8 cellular contexts compared by ENCODE assay signal in genomic region chr16:2009791-2010510, GRCh38. TPM values are rescaled to one million over a fixed set of nuclear protein-coding genes. Genes with fewer than 3 reads are reported as not detected.
A peak's percentile ranks its signal among the peaks of the same experiment; 100 is the strongest.
DNase-seq lines count a peak whose midpoint lies in the region; ATAC-seq, FAIRE-seq and TF ChIP-seq lines count a peak whose summit lies in the region.

Gene ZNF598 (minus strand): TSS chr16:2009821.

- H3K27me3 ChIP-seq in H1 (replicated peaks in 1 of 4; ENCODE audit: control insufficient read depth in 3 of 4, extremely low read depth in 1 of 4, insufficient read depth in 3 of 4, low read length in 3 of 4) (no peaks in the 10 kb centered on the region), mesendoderm (ENCODE audit: insufficient read depth, low read length, poor library complexity) (no peaks in the 10 kb centered on the region)

- H3K9ac ChIP-seq in H1 (replicated peaks in 1 of 4; ENCODE audit: extremely low read depth in 1 of 4, low read depth in 3 of 4, low read length in 3 of 4) (peak within 1 kb of the TSS; percentile 79 to 83 (median 80)), mesendoderm (ENCODE audit: low read length) (peak within 1 kb of the TSS; percentile 100)

- WGBS in H1 (ENCODE audit: extremely low coverage in 1 of 2, insufficient coverage in 1 of 2, insufficient read length in 1 of 2, insufficient replicate concordance in 2 of 2, low coverage in 1 of 2, low lambda C conversion rate in 2 of 2, missing lambda C conversion rate in 1 of 2), 2 experiments: 7% methylated on average over 34 of the region's 52 CpGs; no CpG with 5 or more reads in 1 of the 2 experiments
- WGBS in mesendoderm (ENCODE audit: extremely low coverage, insufficient coverage, low lambda C conversion rate): no CpG with 5 or more reads among the region's 52 CpGs

- peaks cover 3 to 26% (median 15%) of the 10 kb centered on the region in 4 experiments for H3K4me1 ChIP-seq in H1 (replicated peaks in 1 of 4; ENCODE audit: control insufficient read depth in 3 of 4, insufficient read depth in 4 of 4, low read length in 3 of 4)
- H3K4me1 ChIP-seq in mesendoderm (ENCODE audit: control insufficient read depth, low read depth, low read length): peaks cover 9% of the 10 kb centered on the region

- POLR2A ChIA-PET in H1 (lab: Charles Lee; ENCODE audit: partially characterized antibody): interaction anchor here (0.6 to 2.8 kb wide), 8 partner anchors 13 to 145 kb away, joined by 3 to 17 read pairs (median 6); partner anchors contain the start of genes RPS2, TBL3 and TRAF7

- FAIRE-seq in H1 (lab: Jason Lieb, UNC): no peak

- TF ChIP-seq CTCF in AG10803 (conservative IDR thresholded peaks at IDR 0.05; ENCODE audit: low read length) (no peak), H1 (IDR thresholded peaks at IDR 0.05; ENCODE audit: control extremely low read depth in 1 of 3, insufficient read depth in 1 of 3, low read depth in 1 of 3, low read length in 3 of 3) (no peak)

- H3K56ac ChIP-seq in H1 (replicated peaks; ENCODE audit: insufficient read length, low read depth, low read length) (peak within 1 kb of the TSS; percentile 3), mesendoderm (ENCODE audit: low read length) (peak within 1 kb of the TSS; percentile 99)

- peak in 1 of 2 experiments; percentile 80; a peak in 2 of 3 replicates for TF ChIP-seq POLR2A in H1 (IDR thresholded peaks at IDR 0.05; ENCODE audit: control extremely low read depth in 1 of 2, low read depth in 2 of 2, low read length in 2 of 2)

- H3K9me3 ChIP-seq in H1 (ENCODE audit: insufficient read depth in 2 of 2, low read depth in 1 of 2, low read length in 1 of 2): no peaks in the 10 kb centered on the region

- ATAC-seq in GM19035 (IDR thresholded peaks at IDR 0.05; ENCODE audit: unreplicated experiment) (peak; percentile 88), HG03439 (IDR thresholded peaks at IDR 0.05; ENCODE audit: unreplicated experiment) (peak; percentile 73)

- H2BK120ac ChIP-seq in H1 (replicated peaks; ENCODE audit: low read depth, low read length) (peak within 1 kb of the TSS; percentile 51), mesendoderm (ENCODE audit: low read depth, low read length) (no peak within 1 kb of the TSS)

- H4K8ac ChIP-seq in H1 (ENCODE audit: extremely low read depth, insufficient read depth, low read length) (peak within 1 kb of the TSS; percentile 84), mesendoderm (ENCODE audit: low read depth, low read length) (no peak within 1 kb of the TSS)

- peaks cover 15 to 36% of the 10 kb centered on the region in 2 experiments for H4K20me1 ChIP-seq in H1 (replicated peaks in 1 of 2; ENCODE audit: control insufficient read depth in 1 of 2, insufficient read depth in 2 of 2, low read length in 2 of 2)

- H2BK12ac ChIP-seq in H1 (ENCODE audit: low read depth, low read length): no peak within 1 kb of the TSS

- peak within 1 kb of the TSS; percentile 96 for H3K4ac ChIP-seq in H1 (replicated peaks; ENCODE audit: insufficient read length, low read depth, low read length)
- peak within 1 kb of the TSS; percentile 83 for H3K4ac ChIP-seq in mesendoderm (ENCODE audit: low read depth, low read length)

- CTCF ChIA-PET in H1 (lab: Charles Lee; ENCODE audit: partially characterized antibody): no interaction called here

- H2BK20ac ChIP-seq in H1 (ENCODE audit: low read length): no peak within 1 kb of the TSS

- H2BK5ac ChIP-seq in H1 (ENCODE audit: low read depth, low read length) (peak within 1 kb of the TSS; percentile 79), mesendoderm (ENCODE audit: low read length) (peak within 1 kb of the TSS; percentile 93)

- peak within 1 kb of the TSS; percentile 4 for H2AFZ ChIP-seq in H1 (ENCODE audit: low read length)

- H3K36me3 ChIP-seq in H1 (ENCODE audit: control insufficient read depth in 2 of 4, insufficient read depth in 4 of 4, low read length in 3 of 4) (0 out of 8 replicates have a peak, but pooled peaks cover 0 to 2% (median 0%) of the 10 kb centered on the region in 4 experiments), mesendoderm (ENCODE audit: control insufficient read depth, insufficient read depth, low read length) (no peaks in the 10 kb centered on the region)

- peak within 1 kb of the TSS; percentile 98 for H4K91ac ChIP-seq in H1 (replicated peaks; ENCODE audit: insufficient read length, low read length)

- H3K23ac ChIP-seq in H1 (ENCODE audit: insufficient read length): no peak within 1 kb of the TSS
- H3K23ac ChIP-seq in mesendoderm (ENCODE audit: low read length): peak within 1 kb of the TSS; percentile 45

- H2BK15ac ChIP-seq in H1 (ENCODE audit: low read length) (peak within 1 kb of the TSS; percentile 36; the same call in 1 of the 2 replicates), mesendoderm (replicated peaks; ENCODE audit: low read depth) (no peak within 1 kb of the TSS)

- H4K5ac ChIP-seq in H1 (ENCODE audit: insufficient read length, low read depth, low read length) (peak within 1 kb of the TSS; percentile 96), mesendoderm (ENCODE audit: low read length) (peak within 1 kb of the TSS; percentile 91)

- peak within 1 kb of the TSS; percentile 53 for H2AK5ac ChIP-seq in H1 (ENCODE audit: low read depth, low read length)
- H2AK5ac ChIP-seq in mesendoderm (ENCODE audit: low read length): peak within 1 kb of the TSS; percentile 19

- DNase-seq in AG10803 (ENCODE audit: low read depth) (peak; percentile 87), NCI-H774 (lab: John Stamatoyannopoulos, UW) (peak; percentile 68), H1 (ENCODE audit: low read depth in 1 of 2, low spot score in 2 of 2) (peak in 1 of 2 experiments; percentile 82), mesendoderm (peak; percentile 93)
- DNase-seq in activated CD8-positive, alpha-beta memory T cell treated with anti-CD3 and anti-CD28 coated beads for 24 hours: peak; percentile 92
- peak; percentile 60 for DNase-seq in stimulated activated CD8-positive, alpha-beta memory T cell treated with anti-CD3 and anti-CD28 coated beads, Interleukin-12 subunit alpha, Interleukin-12 subunit beta, amount 100 ng/mL, for 24 hours (ENCODE audit: extremely low read depth)

- H3K27ac ChIP-seq in H1 (ENCODE audit: low read depth, low read length) (peak within 1 kb of the TSS; percentile 61), mesendoderm (ENCODE audit: low read depth, low read length) (peak within 1 kb of the TSS; percentile 20)

- no peak for TF ChIP-seq EP300 in H1 (IDR thresholded peaks at IDR 0.05; ENCODE audit: borderline replicate concordance in 1 of 2, low read depth in 2 of 2, low read length in 2 of 2)

- H3K18ac ChIP-seq in H1 (ENCODE audit: extremely low read depth, low read length) (peak within 1 kb of the TSS; percentile 98), mesendoderm (ENCODE audit: low read length) (peak within 1 kb of the TSS; percentile 64)

- H3K4me3 ChIP-seq in AG10803 (ENCODE audit: low read length) (peak within 1 kb of the TSS; percentile 86), H1 (ENCODE audit: extremely low read depth in 1 of 4, insufficient read depth in 2 of 4, low read depth in 3 of 4, low read length in 4 of 4) (peak within 1 kb of the TSS; percentile 66 to 95 (median 83)), mesendoderm (ENCODE audit: low read length) (peak within 1 kb of the TSS; percentile 97)

- TF ChIP-seq RAD21 in H1 (IDR thresholded peaks at IDR 0.05 in 1 of 2, conservative IDR thresholded peaks at IDR 0.05 in 1 of 2; ENCODE audit: low read depth in 2 of 2, low read length in 2 of 2): no peak

- peaks cover 9% of the 10 kb centered on the region; the same call in 1 of the 2 replicates for H3K79me1 ChIP-seq in H1 (ENCODE audit: low read depth, low read length)
- peaks cover 28% of the 10 kb centered on the region for H3K79me1 ChIP-seq in mesendoderm (ENCODE audit: low read length)

- peaks cover 22 to 43% of the 10 kb centered on the region in 2 experiments; a peak in 3 of 4 replicates for H3K79me2 ChIP-seq in H1 (ENCODE audit: control insufficient read depth in 1 of 2, insufficient read depth in 2 of 2, low read length in 2 of 2)
- H3K79me2 ChIP-seq in mesendoderm (ENCODE audit: control insufficient read depth, insufficient read depth, low read length): peaks cover 39% of the 10 kb centered on the region

- H3K23me2 ChIP-seq in H1 (ENCODE audit: low read depth, low read length): peaks cover 12% of the 10 kb centered on the region; the same call in 1 of the 2 replicates

- H3K4me2 ChIP-seq in H1 (ENCODE audit: insufficient read depth in 1 of 2, low read depth in 2 of 2, low read length in 2 of 2): peak within 1 kb of the TSS; percentile 89 to 92
- H3K4me2 ChIP-seq in mesendoderm (ENCODE audit: low read length): peak within 1 kb of the TSS; percentile 87

- H3K14ac ChIP-seq in H1 (ENCODE audit: insufficient read length): peak within 1 kb of the TSS; percentile 67

TF ChIP-seq in H1, 55 proteins besides CTCF, POLR2A, EP300 and RAD21 (continues in another document):
- TF ChIP-seq MAX (IDR thresholded peaks at IDR 0.05) (peak; percentile 75), CEBPB (IDR thresholded peaks at IDR 0.05; ENCODE audit: low read depth, low read length) (no peak), TAF1 (IDR thresholded peaks at IDR 0.05; ENCODE audit: low read depth, low read length) (peak; percentile 74), GABPA (IDR thresholded peaks at IDR 0.05; ENCODE audit: borderline replicate concordance, insufficient read depth, low read length) (peak; percentile 89; the same call in 1 of the 2 replicates), TBP (IDR thresholded peaks at IDR 0.05; ENCODE audit: low read depth, low read length) (peak; percentile 54), MAFK (IDR thresholded peaks at IDR 0.05; ENCODE audit: low read depth, low read length) (no peak), EGR1 (IDR thresholded peaks at IDR 0.05; ENCODE audit: borderline replicate concordance, low read depth, low read length) (peak; percentile 84), TAF7 (optimal IDR thresholded peaks at IDR 0.05; ENCODE audit: borderline replicate concordance, low read depth, low read length) (peak; percentile 68), RBBP5 (IDR thresholded peaks at IDR 0.05; ENCODE audit: borderline replicate concordance, low read depth, low read length) (no peak), TCF12 (IDR thresholded peaks at IDR 0.05; ENCODE audit: low read depth, low read length) (0 out of 2 replicates have a peak, but pooled peaks have one; percentile 10)

RNA-seq across cellular contexts. Expression of gene ZNF598, which starts in this region (rescaled TPM):
- total RNA-seq in H1 (2021; fragmentation: NEBNext Ultra II Directional; extraction: Animal tissue kit (Norgen Biotek cat#: 25700)): 47.6 and 51.7 TPM in 2 replicates
- polyA plus RNA-seq in H1 (2011; rRNA removed): 29.3 and 43.0 TPM in 2 replicates
- polyA plus RNA-seq in H1 (2011; cell fraction: cytosol; rRNA removed): 32.3 TPM
- polyA plus RNA-seq in H1 (2011; cell fraction: nucleus; rRNA removed): 108 TPM
- polyA plus RNA-seq in H1 (2012, experiment 1 of 2): 16.9 to 39.8 TPM (median 34.7 TPM) in 4 replicates
- 28.2 TPM for polyA plus RNA-seq in H1 (2012, experiment 2 of 2)
- polyA plus RNA-seq in H1 (2013, experiment 1 of 2): 32.1 TPM
- 31.4 TPM for polyA plus RNA-seq in H1 (2013, experiment 2 of 2)
- polyA minus RNA-seq in H1 (2011; rRNA and poly(A)+ RNA removed): 10.2 and 11.0 TPM in 2 replicates
- polyA minus RNA-seq in H1 (2011; cell fraction: cytosol; rRNA and poly(A)+ RNA removed): 34.1 TPM
- 28.8 TPM for polyA minus RNA-seq in H1 (2011; cell fraction: nucleus; rRNA and poly(A)+ RNA removed)
- polyA plus RNA-seq in mesendoderm (2013, experiment 1 of 2): 32.7 TPM
- 32.2 TPM for polyA plus RNA-seq in mesendoderm (2013, experiment 2 of 2)
